ENCODE assay signal across 15 cellular contexts in genomic region chr16:81553814-81554675, GRCh38.
A peak's percentile ranks its signal among the peaks of the same experiment; 100 is the strongest.
DNase-seq lines count a peak whose midpoint lies in the region; ATAC-seq, FAIRE-seq and TF ChIP-seq lines count a peak whose summit lies in the region.
"Had no signal": no experiment of that assay in that cellular context is flagged by ENCODE, and none has a peak within 500 bp of the region (broad histone marks: within the 10 kb centered on the region; RNA-seq: fewer than 3 reads in every experiment).

No MANE protein-coding gene starts in this region.

- in situ Hi-C loops in GM12878 (cut with MboI): no loop called here

- H3K79me1 ChIP-seq in trophoblast cell (ENCODE audit: low read length): peaks cover 3% of the 10 kb centered on the region

- H3K27me3 Mint-ChIP-seq in activated CD4-positive, alpha-beta T cell treated with anti-CD3 and anti-CD28 coated beads, Interleukin-2, amount 10 ng/mL, durations not matched to agents 7 days and 5 days: no peaks in the 10 kb centered on the region

- H3K14ac ChIP-seq in trophoblast cell (ENCODE audit: low read length): no peak overlapping the region

- no peak overlapping the region for H4K12ac ChIP-seq in trophoblast cell (ENCODE audit: low read depth, low read length)

- peaks cover 8% of the 10 kb centered on the region for H3K9me3 Mint-ChIP-seq in activated CD4-positive, alpha-beta T cell treated with anti-CD3 and anti-CD28 coated beads, Interleukin-2, amount 10 ng/mL, durations not matched to agents 7 days and 5 days

- no peak for TF ChIP-seq POLR2A in GM12878 (IDR thresholded peaks at IDR 0.05; ENCODE audit: low read depth, low read length)

- BruUV-seq in GM12878 (replicated peaks; lab: Mats Ljungman, UMichigan): no TSS peak

- no peak for TF ChIP-seq CTCF in GM12878 (IDR thresholded peaks at IDR 0.05 in 2 of 3, conservative IDR thresholded peaks at IDR 0.05 in 1 of 3; ENCODE audit: control insufficient read depth in 2 of 3, extremely low read depth in 1 of 3, insufficient read depth in 1 of 3, low read depth in 3 of 3, low read length in 3 of 3)
- no peak for TF ChIP-seq CTCF in lower lobe of right lung (IDR thresholded peaks at IDR 0.05)
- no peak for TF ChIP-seq CTCF in thoracic aorta (IDR thresholded peaks at IDR 0.05)

- H3K79me2 ChIP-seq in GM12878 (ENCODE audit: control insufficient read depth, insufficient read depth, low read length) (no peaks in the 10 kb centered on the region; the same call in none of the 2 replicates), trophoblast cell (ENCODE audit: control insufficient read depth, insufficient read depth, low read length, poor library complexity) (peaks cover 2% of the 10 kb centered on the region)

- H3K36me3 Mint-ChIP-seq in activated CD4-positive, alpha-beta T cell treated with anti-CD3 and anti-CD28 coated beads, Interleukin-2, amount 10 ng/mL, durations not matched to agents 7 days and 5 days (ENCODE audit: low read depth): peaks cover 8% of the 10 kb centered on the region

- no peak for FAIRE-seq in GM12878 (lab: Jason Lieb, UNC)

- H3K4ac ChIP-seq in trophoblast cell (ENCODE audit: low read depth, low read length): no peak overlapping the region

- H3K4me2 ChIP-seq in GM12878 (ENCODE audit: control insufficient read depth, insufficient read depth) (no peak overlapping the region), trophoblast cell (ENCODE audit: low read length) (no peak overlapping the region)

- H3K18ac ChIP-seq in trophoblast cell (ENCODE audit: low read length): no peak overlapping the region

- H2AFZ ChIP-seq in GM12878 (ENCODE audit: control insufficient read depth, low read depth, low read length) (no peak overlapping the region), trophoblast cell (ENCODE audit: insufficient read depth, low read length, poor library complexity) (no peak overlapping the region)

- intact Hi-C loops in GM12878 (cut with micrococcal nuclease; ENCODE audit: unreplicated experiment): no loop called here
- intact Hi-C loops in lower lobe of right lung (cut with DNase I): no loop called here

- SMC1A ChIA-PET in GM12878 (lab: Charles Lee; ENCODE audit: uncharacterized antibody, unreplicated experiment): interaction anchor here (1.0 kb wide), 1 partner anchor 52 kb away, joined by 3 read pairs; no protein-coding TSS in a partner anchor

- no peak for TF ChIP-seq EP300 in GM12878 (IDR thresholded peaks at IDR 0.05; ENCODE audit: borderline replicate concordance in 1 of 2, control insufficient read depth in 1 of 2, low read depth in 2 of 2, low read length in 2 of 2)

- H3K9ac ChIP-seq in GM12878 (ENCODE audit: control insufficient read depth, insufficient read depth, low read length) (no peak overlapping the region), trophoblast cell (ENCODE audit: low read length) (no peak overlapping the region)

- H3K27me3 ChIP-seq in GM12878 (replicated peaks in 1 of 2; ENCODE audit: control insufficient read depth in 2 of 2, insufficient read depth in 2 of 2, low read length in 1 of 2): no peaks in the 10 kb centered on the region
- no peaks in the 10 kb centered on the region for H3K27me3 ChIP-seq in lower lobe of right lung (ENCODE audit: low read depth)
- no peaks in the 10 kb centered on the region for H3K27me3 ChIP-seq in thoracic aorta (replicated peaks; ENCODE audit: insufficient read depth)
- H3K27me3 ChIP-seq in trophoblast cell (ENCODE audit: insufficient read depth, low read length): no peaks in the 10 kb centered on the region
- H3K27me3 ChIP-seq: tibial artery had no signal

- H3K27ac ChIP-seq in GM12878 (ENCODE audit: control insufficient read depth, insufficient read depth) (no peak overlapping the region), lower lobe of right lung (peak overlapping the region; percentile 49), thoracic aorta (no peak overlapping the region), trophoblast cell (ENCODE audit: low read depth, low read length) (no peak overlapping the region)
- H3K27ac ChIP-seq: HL-60, tibial artery had no signal

- no peak for TF ChIP-seq RAD21 in GM12878 (IDR thresholded peaks at IDR 0.05; ENCODE audit: insufficient read depth, low read depth, low read length)

- WGBS in GM12878 (ENCODE audit: insufficient coverage, insufficient replicate concordance, low lambda C conversion rate, missing lambda C conversion rate): 72% methylated on average over 10 of the region's 10 CpGs
- no CpG with 5 or more reads among the region's 10 CpGs for WGBS in trophoblast cell (ENCODE audit: extremely low coverage, insufficient coverage, insufficient read length)

- CTCF ChIA-PET in activated CD4-positive, alpha-beta T cell treated with anti-CD3 and anti-CD28 coated beads, Interleukin-2, amount 10 ng/mL, durations not matched to agents 7 days and 5 days (lab: Charles Lee): interaction anchor here (0.8 to 1.0 kb wide), 2 partner anchors 8 to 153 kb away, joined by 3 read pairs; no protein-coding TSS in a partner anchor
- CTCF ChIA-PET in GM12878 (lab: Yijun Ruan, JAX): no interaction called here

- POLR2A ChIA-PET in activated CD4-positive, alpha-beta T cell treated with anti-CD3 and anti-CD28 coated beads, Interleukin-2, amount 10 ng/mL, durations not matched to agents 7 days and 5 days (lab: Charles Lee): no interaction called here
- POLR2A ChIA-PET in GM12878 (lab: Charles Lee): no interaction called here

- H3K4me1 ChIP-seq in GM12878 (ENCODE audit: control insufficient read depth, insufficient read depth, low read length) (peaks cover 12% of the 10 kb centered on the region), lower lobe of right lung (peaks cover 43% of the 10 kb centered on the region), thoracic aorta (ENCODE audit: control insufficient read depth in 1 of 2, low read depth in 2 of 2) (peaks cover 8 to 24% of the 10 kb centered on the region in 2 donors), trophoblast cell (ENCODE audit: control insufficient read depth in 1 of 2, insufficient read depth in 2 of 2, low read length in 2 of 2) (peaks cover 29 to 31% of the 10 kb centered on the region in 2 experiments)

- no peak overlapping the region for H2BK12ac ChIP-seq in trophoblast cell (ENCODE audit: low read length)

- H4K8ac ChIP-seq in trophoblast cell (ENCODE audit: low read depth, low read length): no peak overlapping the region

- H4K20me1 ChIP-seq in GM12878 (ENCODE audit: control insufficient read depth, insufficient read depth): 0 out of 2 replicates have a peak, but pooled peaks cover 3% of the 10 kb centered on the region

- H4K91ac ChIP-seq in trophoblast cell (ENCODE audit: low read depth, low read length): no peak overlapping the region

- no peak for DNase-seq in activated CD4-positive, alpha-beta T cell treated with anti-CD3 and anti-CD28 coated beads, Interleukin-2, amount 10 ng/mL, durations not matched to agents 7 days and 5 days
- no peak for DNase-seq in activated CD4-positive, alpha-beta T cell treated with anti-CD3 and anti-CD28 coated beads for 48 hours
- DNase-seq in GM12878 (ENCODE audit: low read depth, low spot score) (no peak), lower lobe of right lung (peak; percentile 28), thoracic aorta (ENCODE audit: low spot score) (no peak), trophoblast cell (no peak), T1000 (lab: John Stamatoyannopoulos, UW) (no peak)
- DNase-seq: ACHN, amniotic stem cell, GF-D8, RPMI8226, tibial artery had no signal

- no peak overlapping the region for H3K4me3 Mint-ChIP-seq in activated CD4-positive, alpha-beta T cell treated with anti-CD3 and anti-CD28 coated beads, Interleukin-2, amount 10 ng/mL, durations not matched to agents 7 days and 5 days

- 0 out of 3 replicates have a peak, but pooled peaks have one; percentile 21 for ATAC-seq in GM12878
- ATAC-seq in lower lobe of right lung: no peak
- no peak for ATAC-seq in thoracic aorta (ENCODE audit: insufficient number of reproducible peaks, low FRiP score, low read depth)
- no peak for ATAC-seq in HG03159 (IDR thresholded peaks at IDR 0.05; ENCODE audit: unreplicated experiment)
- ATAC-seq: activated CD4-positive, CD25-positive, alpha-beta regulatory T cell treated with anti-CD3 and anti-CD28 coated beads, Interleukin-2, amount 50 U/mL, for 24 hours had no signal

- no peak overlapping the region for H2BK120ac ChIP-seq in trophoblast cell (ENCODE audit: insufficient read depth, low read length, poor library complexity)

- peak overlapping the region; percentile 46 for H3K27ac Mint-ChIP-seq in activated CD4-positive, alpha-beta T cell treated with anti-CD3 and anti-CD28 coated beads, Interleukin-2, amount 10 ng/mL, durations not matched to agents 7 days and 5 days

- no peak overlapping the region for H2AK5ac ChIP-seq in trophoblast cell (ENCODE audit: low read length)

- RAD21 ChIA-PET in GM12878 (lab: Charles Lee; ENCODE audit: unreplicated experiment): no interaction called here

- H3K4me3 ChIP-seq in GM12878 (no peak overlapping the region), lower lobe of right lung (no peak overlapping the region), thoracic aorta (peak overlapping the region; percentile 42), trophoblast cell (ENCODE audit: low read depth, low read length) (no peak overlapping the region)
- H3K4me3 ChIP-seq: tibial artery had no signal

- H3K23ac ChIP-seq in trophoblast cell (ENCODE audit: low read length): no peak overlapping the region

- H2BK5ac ChIP-seq in trophoblast cell (ENCODE audit: low read depth, low read length, poor library complexity): no peak overlapping the region

- H3K9me3 ChIP-seq in GM12878 (replicated peaks; ENCODE audit: control insufficient read depth, insufficient read depth, low read length): no peaks in the 10 kb centered on the region; the same call in 2 of the 3 replicates
- H3K9me3 ChIP-seq in lower lobe of right lung: no peaks in the 10 kb centered on the region
- no peaks in the 10 kb centered on the region for H3K9me3 ChIP-seq in thoracic aorta
- peaks cover 3% of the 10 kb centered on the region for H3K9me3 ChIP-seq in trophoblast cell (ENCODE audit: insufficient read depth, low read depth, low read length)
- H3K9me3 ChIP-seq: tibial artery had no signal

- H3K36me3 ChIP-seq in GM12878 (ENCODE audit: control insufficient read depth in 2 of 2, insufficient read depth in 2 of 2, low read length in 1 of 2) (no peaks in the 10 kb centered on the region; a peak in 2 of 4 replicates), lower lobe of right lung (no peaks in the 10 kb centered on the region), thoracic aorta (no peaks in the 10 kb centered on the region), trophoblast cell (ENCODE audit: control insufficient read depth in 1 of 2, insufficient read depth in 2 of 2, low read length in 2 of 2) (peaks cover 7 to 11% of the 10 kb centered on the region in 2 experiments)
- H3K36me3 ChIP-seq: tibial artery had no signal

- peaks cover 29% of the 10 kb centered on the region for H3K4me1 Mint-ChIP-seq in activated CD4-positive, alpha-beta T cell treated with anti-CD3 and anti-CD28 coated beads, Interleukin-2, amount 10 ng/mL, durations not matched to agents 7 days and 5 days

TF ChIP-seq in GM12878, 131 proteins besides CTCF, POLR2A, EP300 and RAD21 (continues in another document):
- TF ChIP-seq NFXL1 (IDR thresholded peaks at IDR 0.05; ENCODE audit: borderline replicate concordance) (no peak), SRF (IDR thresholded peaks at IDR 0.05; ENCODE audit: low read depth in 2 of 2, low read length in 2 of 2) (peak in 1 of 2 experiments; percentile 79; a peak in 2 of 4 replicates), EED (IDR thresholded peaks at IDR 0.05; ENCODE audit: low read depth) (no peak), PML (IDR thresholded peaks at IDR 0.05; ENCODE audit: low read length) (no peak)
